1 cellular context compared by ENCODE assay signal in the genomic region with DNA sequence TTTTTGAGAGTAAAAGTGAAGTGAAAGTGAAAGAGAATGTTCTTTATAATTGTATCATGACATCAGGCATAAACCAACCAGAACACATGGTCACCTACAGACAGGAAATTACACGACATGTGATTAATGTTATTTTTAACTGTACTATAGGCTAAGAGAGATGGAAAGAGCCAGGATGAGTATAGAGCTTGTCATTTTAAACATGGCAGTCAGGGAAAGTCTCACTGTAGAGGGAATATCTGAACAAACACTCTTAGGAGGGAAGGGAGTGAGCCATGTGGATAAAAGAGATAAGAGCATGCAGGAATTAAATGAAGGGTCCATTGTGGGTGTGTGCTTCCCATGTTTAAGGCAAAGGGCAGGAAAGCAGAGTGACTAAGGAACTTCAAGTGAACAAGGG.
TF ChIP-seq lines count a peak whose summit lies in the region.

No MANE protein-coding gene starts in this region.

TF ChIP-seq in K562, 482 proteins besides CTCF, POLR2A, EP300 and RAD21 (continued from another document and continues in another):
- TF ChIP-seq, protein P1, sequence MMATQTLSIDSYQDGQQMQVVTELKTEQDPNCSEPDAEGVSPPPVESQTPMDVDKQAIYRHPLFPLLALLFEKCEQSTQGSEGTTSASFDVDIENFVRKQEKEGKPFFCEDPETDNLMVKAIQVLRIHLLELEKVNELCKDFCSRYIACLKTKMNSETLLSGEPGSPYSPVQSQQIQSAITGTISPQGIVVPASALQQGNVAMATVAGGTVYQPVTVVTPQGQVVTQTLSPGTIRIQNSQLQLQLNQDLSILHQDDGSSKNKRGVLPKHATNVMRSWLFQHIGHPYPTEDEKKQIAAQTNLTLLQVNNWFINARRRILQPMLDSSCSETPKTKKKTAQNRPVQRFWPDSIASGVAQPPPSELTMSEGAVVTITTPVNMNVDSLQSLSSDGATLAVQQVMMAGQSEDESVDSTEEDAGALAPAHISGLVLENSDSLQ (IDR thresholded peaks at IDR 0.05), result peak; percentile 46; the same call in 1 of the 2 replicates
- TF ChIP-seq CCAR2 (IDR thresholded peaks at IDR 0.05; ENCODE audit: low read depth, low read length), result no peak
- no peak for TF ChIP-seq NFXL1 (CRISPR knock-in tag; IDR thresholded peaks at IDR 0.05)
- no peak for TF ChIP-seq BRCA1 (IDR thresholded peaks at IDR 0.05)
- no peak for TF ChIP-seq BRCA1 (CRISPR knock-in tag; IDR thresholded peaks at IDR 0.05)
- TF ChIP-seq, protein P2, sequence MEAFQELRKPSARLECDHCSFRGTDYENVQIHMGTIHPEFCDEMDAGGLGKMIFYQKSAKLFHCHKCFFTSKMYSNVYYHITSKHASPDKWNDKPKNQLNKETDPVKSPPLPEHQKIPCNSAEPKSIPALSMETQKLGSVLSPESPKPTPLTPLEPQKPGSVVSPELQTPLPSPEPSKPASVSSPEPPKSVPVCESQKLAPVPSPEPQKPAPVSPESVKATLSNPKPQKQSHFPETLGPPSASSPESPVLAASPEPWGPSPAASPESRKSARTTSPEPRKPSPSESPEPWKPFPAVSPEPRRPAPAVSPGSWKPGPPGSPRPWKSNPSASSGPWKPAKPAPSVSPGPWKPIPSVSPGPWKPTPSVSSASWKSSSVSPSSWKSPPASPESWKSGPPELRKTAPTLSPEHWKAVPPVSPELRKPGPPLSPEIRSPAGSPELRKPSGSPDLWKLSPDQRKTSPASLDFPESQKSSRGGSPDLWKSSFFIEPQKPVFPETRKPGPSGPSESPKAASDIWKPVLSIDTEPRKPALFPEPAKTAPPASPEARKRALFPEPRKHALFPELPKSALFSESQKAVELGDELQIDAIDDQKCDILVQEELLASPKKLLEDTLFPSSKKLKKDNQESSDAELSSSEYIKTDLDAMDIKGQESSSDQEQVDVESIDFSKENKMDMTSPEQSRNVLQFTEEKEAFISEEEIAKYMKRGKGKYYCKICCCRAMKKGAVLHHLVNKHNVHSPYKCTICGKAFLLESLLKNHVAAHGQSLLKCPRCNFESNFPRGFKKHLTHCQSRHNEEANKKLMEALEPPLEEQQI (IDR thresholded peaks at IDR 0.05), result no peak
- TF ChIP-seq, protein P3, sequence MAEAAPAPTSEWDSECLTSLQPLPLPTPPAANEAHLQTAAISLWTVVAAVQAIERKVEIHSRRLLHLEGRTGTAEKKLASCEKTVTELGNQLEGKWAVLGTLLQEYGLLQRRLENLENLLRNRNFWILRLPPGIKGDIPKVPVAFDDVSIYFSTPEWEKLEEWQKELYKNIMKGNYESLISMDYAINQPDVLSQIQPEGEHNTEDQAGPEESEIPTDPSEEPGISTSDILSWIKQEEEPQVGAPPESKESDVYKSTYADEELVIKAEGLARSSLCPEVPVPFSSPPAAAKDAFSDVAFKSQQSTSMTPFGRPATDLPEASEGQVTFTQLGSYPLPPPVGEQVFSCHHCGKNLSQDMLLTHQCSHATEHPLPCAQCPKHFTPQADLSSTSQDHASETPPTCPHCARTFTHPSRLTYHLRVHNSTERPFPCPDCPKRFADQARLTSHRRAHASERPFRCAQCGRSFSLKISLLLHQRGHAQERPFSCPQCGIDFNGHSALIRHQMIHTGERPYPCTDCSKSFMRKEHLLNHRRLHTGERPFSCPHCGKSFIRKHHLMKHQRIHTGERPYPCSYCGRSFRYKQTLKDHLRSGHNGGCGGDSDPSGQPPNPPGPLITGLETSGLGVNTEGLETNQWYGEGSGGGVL (CRISPR knock-in tag; IDR thresholded peaks at IDR 0.05), result no peak
- TF ChIP-seq PHTF2 (CRISPR knock-in tag; IDR thresholded peaks at IDR 0.05), result no peak
- no peak for TF ChIP-seq MED1 (CRISPR knock-in tag; IDR thresholded peaks at IDR 0.05; ENCODE audit: borderline replicate concordance)
- TF ChIP-seq ZNF75A (CRISPR knock-in tag; IDR thresholded peaks at IDR 0.05), result no peak
- TF ChIP-seq THRAP3 (IDR thresholded peaks at IDR 0.05; ENCODE audit: borderline replicate concordance), result no peak
- TF ChIP-seq STAG1 (CRISPR knock-in tag; IDR thresholded peaks at IDR 0.05; ENCODE audit: borderline replicate concordance), result no peak
- TF ChIP-seq SAFB (IDR thresholded peaks at IDR 0.05; ENCODE audit: borderline replicate concordance, low read depth, low read length), result no peak
- TF ChIP-seq ESRRB (CRISPR knock-in tag; IDR thresholded peaks at IDR 0.05; ENCODE audit: borderline replicate concordance), result no peak
- no peak for TF ChIP-seq NR2C1 (IDR thresholded peaks at IDR 0.05)
- TF ChIP-seq NR2C1 (tag; IDR thresholded peaks at IDR 0.05), result 0 out of 2 replicates have a peak, but pooled peaks have one; percentile 44
- TF ChIP-seq SAP30 (IDR thresholded peaks at IDR 0.05; ENCODE audit: borderline replicate concordance, insufficient read depth, low read depth, low read length, poor library complexity, severe bottlenecking), result no peak
- no peak for TF ChIP-seq TCF7L2 (IDR thresholded peaks at IDR 0.05; ENCODE audit: low read depth, low read length)
- TF ChIP-seq CBFA2T3 (IDR thresholded peaks at IDR 0.05), result peak; percentile 78
- TF ChIP-seq RCOR1 (IDR thresholded peaks at IDR 0.05; ENCODE audit: borderline replicate concordance in 1 of 2, low read depth in 2 of 2, low read length in 2 of 2), result no peak
- no peak; the same call in 1 of the 2 replicates for TF ChIP-seq FOXM1 (IDR thresholded peaks at IDR 0.05; ENCODE audit: low read depth)
- no peak for TF ChIP-seq FOXM1 (CRISPR knock-in tag; IDR thresholded peaks at IDR 0.05; ENCODE audit: low read depth)
- no peak for TF ChIP-seq LEF1 (IDR thresholded peaks at IDR 0.05)
- TF ChIP-seq FOXK1 (CRISPR knock-in tag; IDR thresholded peaks at IDR 0.05; ENCODE audit: borderline replicate concordance), result no peak
- TF ChIP-seq, protein P4, sequence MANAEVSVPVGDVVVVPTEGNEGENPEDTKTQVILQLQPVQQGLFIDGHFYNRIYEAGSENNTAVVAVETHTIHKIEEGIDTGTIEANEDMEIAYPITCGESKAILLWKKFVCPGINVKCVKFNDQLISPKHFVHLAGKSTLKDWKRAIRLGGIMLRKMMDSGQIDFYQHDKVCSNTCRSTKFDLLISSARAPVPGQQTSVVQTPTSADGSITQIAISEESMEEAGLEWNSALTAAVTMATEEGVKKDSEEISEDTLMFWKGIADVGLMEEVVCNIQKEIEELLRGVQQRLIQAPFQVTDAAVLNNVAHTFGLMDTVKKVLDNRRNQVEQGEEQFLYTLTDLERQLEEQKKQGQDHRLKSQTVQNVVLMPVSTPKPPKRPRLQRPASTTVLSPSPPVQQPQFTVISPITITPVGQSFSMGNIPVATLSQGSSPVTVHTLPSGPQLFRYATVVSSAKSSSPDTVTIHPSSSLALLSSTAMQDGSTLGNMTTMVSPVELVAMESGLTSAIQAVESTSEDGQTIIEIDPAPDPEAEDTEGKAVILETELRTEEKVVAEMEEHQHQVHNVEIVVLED (CRISPR knock-in tag; IDR thresholded peaks at IDR 0.05), result no peak
- no peak for TF ChIP-seq ZNF354B (CRISPR knock-in tag; IDR thresholded peaks at IDR 0.05)
- TF ChIP-seq, protein P5, sequence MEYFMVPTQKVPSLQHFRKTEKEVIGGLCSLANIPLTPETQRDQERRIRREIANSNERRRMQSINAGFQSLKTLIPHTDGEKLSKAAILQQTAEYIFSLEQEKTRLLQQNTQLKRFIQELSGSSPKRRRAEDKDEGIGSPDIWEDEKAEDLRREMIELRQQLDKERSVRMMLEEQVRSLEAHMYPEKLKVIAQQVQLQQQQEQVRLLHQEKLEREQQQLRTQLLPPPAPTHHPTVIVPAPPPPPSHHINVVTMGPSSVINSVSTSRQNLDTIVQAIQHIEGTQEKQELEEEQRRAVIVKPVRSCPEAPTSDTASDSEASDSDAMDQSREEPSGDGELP (CRISPR knock-in tag; IDR thresholded peaks at IDR 0.05; ENCODE audit: borderline replicate concordance), result no peak
- peak; percentile 62 for TF ChIP-seq ETV1 (tag; conservative IDR thresholded peaks at IDR 0.05; ENCODE audit: low read depth)
- peak; percentile 46; the same call in 1 of the 2 replicates for TF ChIP-seq DPF2 (IDR thresholded peaks at IDR 0.05)
- no peak for TF ChIP-seq RBM34 (IDR thresholded peaks at IDR 0.05; ENCODE audit: borderline replicate concordance, insufficient read depth, low read length)
- TF ChIP-seq, protein P6, sequence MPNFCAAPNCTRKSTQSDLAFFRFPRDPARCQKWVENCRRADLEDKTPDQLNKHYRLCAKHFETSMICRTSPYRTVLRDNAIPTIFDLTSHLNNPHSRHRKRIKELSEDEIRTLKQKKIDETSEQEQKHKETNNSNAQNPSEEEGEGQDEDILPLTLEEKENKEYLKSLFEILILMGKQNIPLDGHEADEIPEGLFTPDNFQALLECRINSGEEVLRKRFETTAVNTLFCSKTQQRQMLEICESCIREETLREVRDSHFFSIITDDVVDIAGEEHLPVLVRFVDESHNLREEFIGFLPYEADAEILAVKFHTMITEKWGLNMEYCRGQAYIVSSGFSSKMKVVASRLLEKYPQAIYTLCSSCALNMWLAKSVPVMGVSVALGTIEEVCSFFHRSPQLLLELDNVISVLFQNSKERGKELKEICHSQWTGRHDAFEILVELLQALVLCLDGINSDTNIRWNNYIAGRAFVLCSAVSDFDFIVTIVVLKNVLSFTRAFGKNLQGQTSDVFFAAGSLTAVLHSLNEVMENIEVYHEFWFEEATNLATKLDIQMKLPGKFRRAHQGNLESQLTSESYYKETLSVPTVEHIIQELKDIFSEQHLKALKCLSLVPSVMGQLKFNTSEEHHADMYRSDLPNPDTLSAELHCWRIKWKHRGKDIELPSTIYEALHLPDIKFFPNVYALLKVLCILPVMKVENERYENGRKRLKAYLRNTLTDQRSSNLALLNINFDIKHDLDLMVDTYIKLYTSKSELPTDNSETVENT (CRISPR knock-in tag; IDR thresholded peaks at IDR 0.05), result no peak
- TF ChIP-seq ZBTB17 (CRISPR knock-in tag; IDR thresholded peaks at IDR 0.05), result no peak
- TF ChIP-seq, protein P7, sequence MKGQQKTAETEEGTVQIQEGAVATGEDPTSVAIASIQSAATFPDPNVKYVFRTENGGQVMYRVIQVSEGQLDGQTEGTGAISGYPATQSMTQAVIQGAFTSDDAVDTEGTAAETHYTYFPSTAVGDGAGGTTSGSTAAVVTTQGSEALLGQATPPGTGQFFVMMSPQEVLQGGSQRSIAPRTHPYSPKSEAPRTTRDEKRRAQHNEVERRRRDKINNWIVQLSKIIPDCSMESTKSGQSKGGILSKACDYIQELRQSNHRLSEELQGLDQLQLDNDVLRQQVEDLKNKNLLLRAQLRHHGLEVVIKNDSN (CRISPR knock-in tag; IDR thresholded peaks at IDR 0.05), result no peak
- no peak for TF ChIP-seq TEAD2 (tag; IDR thresholded peaks at IDR 0.05)
- no peak for TF ChIP-seq ZNF347 (CRISPR knock-in tag; IDR thresholded peaks at IDR 0.05; ENCODE audit: low read depth)
- no peak for TF ChIP-seq NFIC (IDR thresholded peaks at IDR 0.05)
- TF ChIP-seq PTBP1 (IDR thresholded peaks at IDR 0.05; ENCODE audit: low read depth, low read length), result no peak
- no peak for TF ChIP-seq PCBP2 (IDR thresholded peaks at IDR 0.05; ENCODE audit: low read depth, low read length, poor library complexity, severe bottlenecking)
- TF ChIP-seq SNRNP70 (optimal IDR thresholded peaks at IDR 0.05; ENCODE audit: low read depth, low read length), result no peak
- no peak for TF ChIP-seq PRMT5 (CRISPR knock-in tag; IDR thresholded peaks at IDR 0.05)
- TF ChIP-seq GABPA (tag; conservative IDR thresholded peaks at IDR 0.05; ENCODE audit: low read depth), result no peak
- no peak for TF ChIP-seq ETV5 (CRISPR knock-in tag; IDR thresholded peaks at IDR 0.05; ENCODE audit: low read depth)
- TF ChIP-seq, protein P8, sequence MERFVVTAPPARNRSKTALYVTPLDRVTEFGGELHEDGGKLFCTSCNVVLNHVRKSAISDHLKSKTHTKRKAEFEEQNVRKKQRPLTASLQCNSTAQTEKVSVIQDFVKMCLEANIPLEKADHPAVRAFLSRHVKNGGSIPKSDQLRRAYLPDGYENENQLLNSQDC (CRISPR knock-in tag; IDR thresholded peaks at IDR 0.05), result no peak
- no peak for TF ChIP-seq HDAC2 (IDR thresholded peaks at IDR 0.05)
- TF ChIP-seq SIN3B (IDR thresholded peaks at IDR 0.05; ENCODE audit: low read depth), result no peak
- TF ChIP-seq, protein P9, sequence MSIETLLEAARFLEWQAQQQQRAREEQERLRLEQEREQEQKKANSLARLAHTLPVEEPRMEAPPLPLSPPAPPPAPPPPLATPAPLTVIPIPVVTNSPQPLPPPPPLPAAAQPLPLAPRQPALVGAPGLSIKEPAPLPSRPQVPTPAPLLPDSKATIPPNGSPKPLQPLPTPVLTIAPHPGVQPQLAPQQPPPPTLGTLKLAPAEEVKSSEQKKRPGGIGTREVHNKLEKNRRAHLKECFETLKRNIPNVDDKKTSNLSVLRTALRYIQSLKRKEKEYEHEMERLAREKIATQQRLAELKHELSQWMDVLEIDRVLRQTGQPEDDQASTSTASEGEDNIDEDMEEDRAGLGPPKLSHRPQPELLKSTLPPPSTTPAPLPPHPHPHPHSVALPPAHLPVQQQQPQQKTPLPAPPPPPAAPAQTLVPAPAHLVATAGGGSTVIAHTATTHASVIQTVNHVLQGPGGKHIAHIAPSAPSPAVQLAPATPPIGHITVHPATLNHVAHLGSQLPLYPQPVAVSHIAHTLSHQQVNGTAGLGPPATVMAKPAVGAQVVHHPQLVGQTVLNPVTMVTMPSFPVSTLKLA (conservative IDR thresholded peaks at IDR 0.05), result 0 out of 4 replicates have a peak, but pooled peaks of 1 of the 2 experiments have one; percentile 31
- TF ChIP-seq BRF1 (IDR thresholded peaks at IDR 0.05; ENCODE audit: borderline replicate concordance, extremely low read depth, insufficient read length), result no peak
- no peak for TF ChIP-seq CXXC5 (CRISPR knock-in tag; IDR thresholded peaks at IDR 0.05)
- TF ChIP-seq, protein P10, sequence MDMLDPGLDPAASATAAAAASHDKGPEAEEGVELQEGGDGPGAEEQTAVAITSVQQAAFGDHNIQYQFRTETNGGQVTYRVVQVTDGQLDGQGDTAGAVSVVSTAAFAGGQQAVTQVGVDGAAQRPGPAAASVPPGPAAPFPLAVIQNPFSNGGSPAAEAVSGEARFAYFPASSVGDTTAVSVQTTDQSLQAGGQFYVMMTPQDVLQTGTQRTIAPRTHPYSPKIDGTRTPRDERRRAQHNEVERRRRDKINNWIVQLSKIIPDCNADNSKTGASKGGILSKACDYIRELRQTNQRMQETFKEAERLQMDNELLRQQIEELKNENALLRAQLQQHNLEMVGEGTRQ (CRISPR knock-in tag; IDR thresholded peaks at IDR 0.05), result no peak
- TF ChIP-seq ATF1 (CRISPR knock-in tag; IDR thresholded peaks at IDR 0.05), result no peak
- no peak for TF ChIP-seq ATF1 (tag; IDR thresholded peaks at IDR 0.05)
- TF ChIP-seq, protein P11, sequence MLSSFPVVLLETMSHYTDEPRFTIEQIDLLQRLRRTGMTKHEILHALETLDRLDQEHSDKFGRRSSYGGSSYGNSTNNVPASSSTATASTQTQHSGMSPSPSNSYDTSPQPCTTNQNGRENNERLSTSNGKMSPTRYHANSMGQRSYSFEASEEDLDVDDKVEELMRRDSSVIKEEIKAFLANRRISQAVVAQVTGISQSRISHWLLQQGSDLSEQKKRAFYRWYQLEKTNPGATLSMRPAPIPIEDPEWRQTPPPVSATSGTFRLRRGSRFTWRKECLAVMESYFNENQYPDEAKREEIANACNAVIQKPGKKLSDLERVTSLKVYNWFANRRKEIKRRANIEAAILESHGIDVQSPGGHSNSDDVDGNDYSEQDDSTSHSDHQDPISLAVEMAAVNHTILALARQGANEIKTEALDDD (IDR thresholded peaks at IDR 0.05), result no peak
- TF ChIP-seq MCM2 (IDR thresholded peaks at IDR 0.05; ENCODE audit: low read depth), result no peak
- TF ChIP-seq, protein P12, sequence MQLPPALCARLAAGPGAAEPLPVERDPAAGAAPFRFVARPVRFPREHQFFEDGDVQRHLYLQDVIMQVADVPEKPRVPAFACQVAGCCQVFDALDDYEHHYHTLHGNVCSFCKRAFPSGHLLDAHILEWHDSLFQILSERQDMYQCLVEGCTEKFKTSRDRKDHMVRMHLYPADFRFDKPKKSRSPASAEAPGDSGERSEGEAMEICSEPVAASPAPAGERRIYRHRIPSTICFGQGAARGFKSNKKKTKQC (CRISPR knock-in tag; IDR thresholded peaks at IDR 0.05), result no peak
